ENCODE assay signal across 2 cellular contexts in genomic region chr7:135466442-135467206, GRCh38.
TF ChIP-seq lines count a peak whose summit lies in the region.

No MANE protein-coding gene starts in this region.

TF ChIP-seq in SK-N-SH treated with all-trans-retinoic acid at 6 μM for 48 hours, 23 proteins besides CTCF, POLR2A, EP300 and RAD21 (continued from another document):
- no peak for TF ChIP-seq POU6F1 (CRISPR knock-in tag; IDR thresholded peaks at IDR 0.05; ENCODE audit: borderline replicate concordance, low read depth)
- TF ChIP-seq TOX (CRISPR knock-in tag; IDR thresholded peaks at IDR 0.05; ENCODE audit: borderline replicate concordance) = no peak
- no peak for TF ChIP-seq ZNF8 (CRISPR knock-in tag; IDR thresholded peaks at IDR 0.05)
- no peak for TF ChIP-seq ISL1 (CRISPR knock-in tag; IDR thresholded peaks at IDR 0.05)
- no peak for TF ChIP-seq RARB (CRISPR knock-in tag; IDR thresholded peaks at IDR 0.05)
- no peak for TF ChIP-seq CREB5 (CRISPR knock-in tag; IDR thresholded peaks at IDR 0.05; ENCODE audit: low read depth)
- TF ChIP-seq TCF4 (CRISPR knock-in tag; IDR thresholded peaks at IDR 0.05; ENCODE audit: borderline replicate concordance) = no peak
- TF ChIP-seq CSDC2 (CRISPR knock-in tag; IDR thresholded peaks at IDR 0.05) = no peak
TF ChIP-seq in SK-N-SH treated with all-trans-retinoic acid at 6 μM for 48 hours: peak in this region for 0.

TF ChIP-seq in SK-N-SH, 30 proteins besides CTCF, POLR2A, EP300 and RAD21 (continued from another document):
- TF ChIP-seq REST (IDR thresholded peaks at IDR 0.05; ENCODE audit: low read depth, low read length) (no peak), RXRA (IDR thresholded peaks at IDR 0.05; ENCODE audit: borderline replicate concordance, low read depth) (no peak), TEAD4 (IDR thresholded peaks at IDR 0.05; ENCODE audit: borderline replicate concordance, insufficient read depth) (no peak), MAX (IDR thresholded peaks at IDR 0.05; ENCODE audit: low read depth) (no peak), FOSL2 (IDR thresholded peaks at IDR 0.05; ENCODE audit: borderline replicate concordance, low read depth) (no peak), MEF2A (IDR thresholded peaks at IDR 0.05; ENCODE audit: borderline replicate concordance, low read depth) (no peak), RFX5 (IDR thresholded peaks at IDR 0.05; ENCODE audit: low read length) (no peak), EZH2phosphoT487 (IDR thresholded peaks at IDR 0.05; ENCODE audit: borderline replicate concordance, low read depth) (no peak)
